ENCODE assay signal across 18 cellular contexts in genomic region chr11:129701706-129702105, GRCh38.
A peak's percentile ranks its signal among the peaks of the same experiment; 100 is the strongest.
DNase-seq lines count a peak whose midpoint lies in the region; FAIRE-seq and TF ChIP-seq lines count a peak whose summit lies in the region.
"Had no signal": no experiment of that assay in that cellular context is flagged by ENCODE, and none has a peak within 500 bp of the region (broad histone marks: within the 10 kb centered on the region; RNA-seq: fewer than 3 reads in every experiment).

No MANE protein-coding gene starts in this region.

- no peak overlapping the region for H3K4me3 ChIP-seq in epithelial cell of esophagus (ENCODE audit: low read length)
- no peak overlapping the region for H3K4me3 ChIP-seq in small intestine (ENCODE audit: low read depth in 1 of 2, low read length in 2 of 2)
- H3K4me3 ChIP-seq: BLaER1 had no signal

- FAIRE-seq in small intestine (lab: Jason Lieb, UNC) (no peak), GM19239 (lab: Jason Lieb, UNC) (no peak)
- FAIRE-seq: A204.1, G401.6, GM12891, GM18507, H1 had no signal

- H3K27ac ChIP-seq in small intestine (ENCODE audit: low read depth in 1 of 2, low read length in 1 of 2) (no peak overlapping the region), RWPE1 (no peak overlapping the region)
- H3K27ac ChIP-seq: BLaER1 had no signal

- POLR2A ChIA-PET in RWPE1 (lab: Yijun Ruan, JAX; ENCODE audit: low non-redundant PET) = no interaction called here

- CTCF ChIA-PET in RWPE1 (lab: Yijun Ruan, JAX) = no interaction called here

- H3K9me3 ChIP-seq in small intestine (ENCODE audit: control insufficient read depth, low read depth) = no peaks in the 10 kb centered on the region
- H3K9me3 ChIP-seq: BLaER1 had no signal

- TF ChIP-seq CTCF in GM13976 (IDR thresholded peaks at IDR 0.05; ENCODE audit: borderline replicate concordance, control extremely low read depth, extremely low read depth, insufficient read depth, missing control alignments) (no peak), epithelial cell of esophagus (IDR thresholded peaks at IDR 0.05; ENCODE audit: insufficient read depth, low read depth, low read length, missing control alignments) (no peak), RWPE1 (conservative IDR thresholded peaks at IDR 0.05; ENCODE audit: low read depth) (no peak)

- in situ Hi-C loops in GM13976 (cut with MboI; ENCODE audit: low sequenced_read_pairs, unreplicated experiment) = no loop called here

- no peaks in the 10 kb centered on the region for H3K36me3 ChIP-seq in small intestine (ENCODE audit: control insufficient read depth in 2 of 2, insufficient read depth in 2 of 2, low read length in 2 of 2)
- H3K36me3 ChIP-seq: BLaER1 had no signal

- 62 to 75% (median 68%) methylated on average over 6 of the region's 6 CpGs for WGBS in small intestine, 3 donors

- DNase-seq in GM13976 (ENCODE audit: low spot score) (peak; percentile 4), epithelial cell of esophagus (ENCODE audit: low read depth) (peak; percentile 11), iPS-NIHi7 (ENCODE audit: extremely low spot score) (peak; percentile 8), small intestine (peak; percentile 37), GM19239 (ENCODE audit: insufficient read length, low spot score) (no peak), NCI-H1417 (lab: John Stamatoyannopoulos, UW) (no peak), RWPE1 (ENCODE audit: low spot score) (no peak)
- DNase-seq: ACHN; CD4-positive, alpha-beta memory T cell; DMS 273 treated with DMSO at 0.1 percent for 48 hours; H9; KG1 had no signal

- peaks cover 0 to 5% of the 10 kb centered on the region in 2 donors for H3K4me1 ChIP-seq in small intestine (ENCODE audit: control insufficient read depth in 2 of 2, insufficient read depth in 1 of 2, low read depth in 1 of 2, low read length in 1 of 2)
- H3K4me1 ChIP-seq: BLaER1 had no signal

- H3K27me3 ChIP-seq in small intestine (ENCODE audit: control insufficient read depth in 2 of 2, insufficient read depth in 2 of 2, low read length in 2 of 2) = peaks cover 0 to 2% of the 10 kb centered on the region in 2 donors
- H3K27me3 ChIP-seq: BLaER1 had no signal

Comparison
In these comparisons a context has a peak if more than half of its experiments do, and no peak if none do; other contexts are left out.
1. DNase-seq: peak in GM13976 (single experiment), epithelial cell of esophagus (single experiment), iPS-NIHi7 (single experiment) and small intestine (single experiment); none in GM19239 (single experiment), NCI-H1417 (0 of 3) and RWPE1 (single experiment).